ENCODE assay signal across 2 cellular contexts in the genomic region with DNA sequence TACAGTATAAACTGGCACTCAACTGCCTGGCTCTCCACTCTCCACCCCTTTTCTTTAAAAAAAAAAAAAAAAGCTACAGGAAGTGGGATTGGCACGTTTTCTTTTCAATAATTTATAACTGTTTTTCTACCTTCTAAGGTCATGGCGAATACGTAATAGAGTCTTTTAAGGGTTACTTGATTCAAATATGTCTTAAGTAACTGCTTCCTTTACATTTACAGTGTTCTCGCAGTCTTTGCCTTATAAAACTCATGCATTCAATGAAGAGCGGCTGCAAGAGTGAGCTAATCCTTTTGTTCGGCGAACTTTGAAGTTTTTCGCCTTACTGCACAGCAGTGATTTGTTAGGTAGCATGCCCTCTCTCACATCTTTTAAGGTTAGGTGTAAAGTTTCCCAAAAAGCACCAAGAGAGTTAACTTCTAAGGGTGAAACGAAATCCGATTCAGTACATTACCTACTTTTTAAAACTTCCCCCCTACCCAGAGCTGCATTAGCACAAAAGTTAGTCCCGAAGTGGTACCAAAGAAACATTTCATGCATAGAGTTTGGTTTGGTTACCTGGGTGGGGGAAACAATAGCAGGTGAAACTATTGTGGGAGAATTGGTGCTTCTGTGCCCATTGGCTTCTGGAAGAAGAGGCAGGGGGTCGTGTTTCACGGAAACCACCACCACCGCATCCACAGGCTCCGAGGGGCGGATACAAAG.
TF ChIP-seq lines count a peak whose summit lies in the region.

No MANE protein-coding gene starts in this region.

TF ChIP-seq in SK-N-SH, 30 proteins besides CTCF, POLR2A, EP300 and RAD21 (continued from another document):
- TF ChIP-seq, protein P1, sequence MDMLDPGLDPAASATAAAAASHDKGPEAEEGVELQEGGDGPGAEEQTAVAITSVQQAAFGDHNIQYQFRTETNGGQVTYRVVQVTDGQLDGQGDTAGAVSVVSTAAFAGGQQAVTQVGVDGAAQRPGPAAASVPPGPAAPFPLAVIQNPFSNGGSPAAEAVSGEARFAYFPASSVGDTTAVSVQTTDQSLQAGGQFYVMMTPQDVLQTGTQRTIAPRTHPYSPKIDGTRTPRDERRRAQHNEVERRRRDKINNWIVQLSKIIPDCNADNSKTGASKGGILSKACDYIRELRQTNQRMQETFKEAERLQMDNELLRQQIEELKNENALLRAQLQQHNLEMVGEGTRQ (IDR thresholded peaks at IDR 0.05; ENCODE audit: borderline replicate concordance, low read depth, low read length): no peak
- TF ChIP-seq, protein P2, sequence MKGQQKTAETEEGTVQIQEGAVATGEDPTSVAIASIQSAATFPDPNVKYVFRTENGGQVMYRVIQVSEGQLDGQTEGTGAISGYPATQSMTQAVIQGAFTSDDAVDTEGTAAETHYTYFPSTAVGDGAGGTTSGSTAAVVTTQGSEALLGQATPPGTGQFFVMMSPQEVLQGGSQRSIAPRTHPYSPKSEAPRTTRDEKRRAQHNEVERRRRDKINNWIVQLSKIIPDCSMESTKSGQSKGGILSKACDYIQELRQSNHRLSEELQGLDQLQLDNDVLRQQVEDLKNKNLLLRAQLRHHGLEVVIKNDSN (IDR thresholded peaks at IDR 0.05; ENCODE audit: borderline replicate concordance, low read depth): no peak
- TF ChIP-seq GABPA (IDR thresholded peaks at IDR 0.05; ENCODE audit: low read depth) (no peak), ELF1 (IDR thresholded peaks at IDR 0.05) (no peak), SIN3A (IDR thresholded peaks at IDR 0.05; ENCODE audit: borderline replicate concordance, low read depth, low read length) (no peak), FOSL2 (IDR thresholded peaks at IDR 0.05; ENCODE audit: borderline replicate concordance, low read depth) (no peak), YY1 (IDR thresholded peaks at IDR 0.05; ENCODE audit: low read depth) (no peak), RCOR1 (IDR thresholded peaks at IDR 0.05; ENCODE audit: low read length) (no peak)
- TF ChIP-seq, protein P3, sequence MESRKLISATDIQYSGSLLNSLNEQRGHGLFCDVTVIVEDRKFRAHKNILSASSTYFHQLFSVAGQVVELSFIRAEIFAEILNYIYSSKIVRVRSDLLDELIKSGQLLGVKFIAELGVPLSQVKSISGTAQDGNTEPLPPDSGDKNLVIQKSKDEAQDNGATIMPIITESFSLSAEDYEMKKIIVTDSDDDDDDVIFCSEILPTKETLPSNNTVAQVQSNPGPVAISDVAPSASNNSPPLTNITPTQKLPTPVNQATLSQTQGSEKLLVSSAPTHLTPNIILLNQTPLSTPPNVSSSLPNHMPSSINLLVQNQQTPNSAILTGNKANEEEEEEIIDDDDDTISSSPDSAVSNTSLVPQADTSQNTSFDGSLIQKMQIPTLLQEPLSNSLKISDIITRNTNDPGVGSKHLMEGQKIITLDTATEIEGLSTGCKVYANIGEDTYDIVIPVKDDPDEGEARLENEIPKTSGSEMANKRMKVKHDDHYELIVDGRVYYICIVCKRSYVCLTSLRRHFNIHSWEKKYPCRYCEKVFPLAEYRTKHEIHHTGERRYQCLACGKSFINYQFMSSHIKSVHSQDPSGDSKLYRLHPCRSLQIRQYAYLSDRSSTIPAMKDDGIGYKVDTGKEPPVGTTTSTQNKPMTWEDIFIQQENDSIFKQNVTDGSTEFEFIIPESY (IDR thresholded peaks at IDR 0.05; ENCODE audit: borderline replicate concordance, low read depth): no peak
- TF ChIP-seq, protein P4, sequence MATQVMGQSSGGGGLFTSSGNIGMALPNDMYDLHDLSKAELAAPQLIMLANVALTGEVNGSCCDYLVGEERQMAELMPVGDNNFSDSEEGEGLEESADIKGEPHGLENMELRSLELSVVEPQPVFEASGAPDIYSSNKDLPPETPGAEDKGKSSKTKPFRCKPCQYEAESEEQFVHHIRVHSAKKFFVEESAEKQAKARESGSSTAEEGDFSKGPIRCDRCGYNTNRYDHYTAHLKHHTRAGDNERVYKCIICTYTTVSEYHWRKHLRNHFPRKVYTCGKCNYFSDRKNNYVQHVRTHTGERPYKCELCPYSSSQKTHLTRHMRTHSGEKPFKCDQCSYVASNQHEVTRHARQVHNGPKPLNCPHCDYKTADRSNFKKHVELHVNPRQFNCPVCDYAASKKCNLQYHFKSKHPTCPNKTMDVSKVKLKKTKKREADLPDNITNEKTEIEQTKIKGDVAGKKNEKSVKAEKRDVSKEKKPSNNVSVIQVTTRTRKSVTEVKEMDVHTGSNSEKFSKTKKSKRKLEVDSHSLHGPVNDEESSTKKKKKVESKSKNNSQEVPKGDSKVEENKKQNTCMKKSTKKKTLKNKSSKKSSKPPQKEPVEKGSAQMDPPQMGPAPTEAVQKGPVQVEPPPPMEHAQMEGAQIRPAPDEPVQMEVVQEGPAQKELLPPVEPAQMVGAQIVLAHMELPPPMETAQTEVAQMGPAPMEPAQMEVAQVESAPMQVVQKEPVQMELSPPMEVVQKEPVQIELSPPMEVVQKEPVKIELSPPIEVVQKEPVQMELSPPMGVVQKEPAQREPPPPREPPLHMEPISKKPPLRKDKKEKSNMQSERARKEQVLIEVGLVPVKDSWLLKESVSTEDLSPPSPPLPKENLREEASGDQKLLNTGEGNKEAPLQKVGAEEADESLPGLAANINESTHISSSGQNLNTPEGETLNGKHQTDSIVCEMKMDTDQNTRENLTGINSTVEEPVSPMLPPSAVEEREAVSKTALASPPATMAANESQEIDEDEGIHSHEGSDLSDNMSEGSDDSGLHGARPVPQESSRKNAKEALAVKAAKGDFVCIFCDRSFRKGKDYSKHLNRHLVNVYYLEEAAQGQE (IDR thresholded peaks at IDR 0.05; ENCODE audit: low read depth, low read length): no peak

TF ChIP-seq in SK-N-SH treated with all-trans-retinoic acid at 6 μM for 48 hours, 23 proteins besides CTCF, POLR2A, EP300 and RAD21 (continued from another document):
- TF ChIP-seq, protein P5, sequence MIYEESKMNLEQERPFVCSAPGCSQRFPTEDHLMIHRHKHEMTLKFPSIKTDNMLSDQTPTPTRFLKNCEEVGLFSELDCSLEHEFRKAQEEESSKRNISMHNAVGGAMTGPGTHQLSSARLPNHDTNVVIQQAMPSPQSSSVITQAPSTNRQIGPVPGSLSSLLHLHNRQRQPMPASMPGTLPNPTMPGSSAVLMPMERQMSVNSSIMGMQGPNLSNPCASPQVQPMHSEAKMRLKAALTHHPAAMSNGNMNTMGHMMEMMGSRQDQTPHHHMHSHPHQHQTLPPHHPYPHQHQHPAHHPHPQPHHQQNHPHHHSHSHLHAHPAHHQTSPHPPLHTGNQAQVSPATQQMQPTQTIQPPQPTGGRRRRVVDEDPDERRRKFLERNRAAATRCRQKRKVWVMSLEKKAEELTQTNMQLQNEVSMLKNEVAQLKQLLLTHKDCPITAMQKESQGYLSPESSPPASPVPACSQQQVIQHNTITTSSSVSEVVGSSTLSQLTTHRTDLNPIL (CRISPR knock-in tag; IDR thresholded peaks at IDR 0.05; ENCODE audit: low read depth): no peak
- TF ChIP-seq, protein P6, sequence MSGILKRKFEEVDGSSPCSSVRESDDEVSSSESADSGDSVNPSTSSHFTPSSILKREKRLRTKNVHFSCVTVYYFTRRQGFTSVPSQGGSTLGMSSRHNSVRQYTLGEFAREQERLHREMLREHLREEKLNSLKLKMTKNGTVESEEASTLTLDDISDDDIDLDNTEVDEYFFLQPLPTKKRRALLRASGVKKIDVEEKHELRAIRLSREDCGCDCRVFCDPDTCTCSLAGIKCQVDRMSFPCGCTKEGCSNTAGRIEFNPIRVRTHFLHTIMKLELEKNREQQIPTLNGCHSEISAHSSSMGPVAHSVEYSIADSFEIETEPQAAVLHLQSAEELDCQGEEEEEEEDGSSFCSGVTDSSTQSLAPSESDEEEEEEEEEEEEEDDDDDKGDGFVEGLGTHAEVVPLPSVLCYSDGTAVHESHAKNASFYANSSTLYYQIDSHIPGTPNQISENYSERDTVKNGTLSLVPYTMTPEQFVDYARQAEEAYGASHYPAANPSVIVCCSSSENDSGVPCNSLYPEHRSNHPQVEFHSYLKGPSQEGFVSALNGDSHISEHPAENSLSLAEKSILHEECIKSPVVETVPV (CRISPR knock-in tag; IDR thresholded peaks at IDR 0.05): no peak
- TF ChIP-seq ZFP3 (CRISPR knock-in tag; IDR thresholded peaks at IDR 0.05) (no peak), ZC3H10 (CRISPR knock-in tag; IDR thresholded peaks at IDR 0.05) (no peak), SNAI2 (CRISPR knock-in tag; IDR thresholded peaks at IDR 0.05) (no peak), PPARA (CRISPR knock-in tag; IDR thresholded peaks at IDR 0.05; ENCODE audit: borderline replicate concordance) (no peak), TOX (CRISPR knock-in tag; IDR thresholded peaks at IDR 0.05; ENCODE audit: borderline replicate concordance) (no peak), GLIS3 (CRISPR knock-in tag; IDR thresholded peaks at IDR 0.05) (no peak), ZFP30 (CRISPR knock-in tag; IDR thresholded peaks at IDR 0.05) (no peak), ISL1 (CRISPR knock-in tag; IDR thresholded peaks at IDR 0.05) (no peak), ZNF70 (CRISPR knock-in tag; IDR thresholded peaks at IDR 0.05) (no peak)
- TF ChIP-seq, protein P7, sequence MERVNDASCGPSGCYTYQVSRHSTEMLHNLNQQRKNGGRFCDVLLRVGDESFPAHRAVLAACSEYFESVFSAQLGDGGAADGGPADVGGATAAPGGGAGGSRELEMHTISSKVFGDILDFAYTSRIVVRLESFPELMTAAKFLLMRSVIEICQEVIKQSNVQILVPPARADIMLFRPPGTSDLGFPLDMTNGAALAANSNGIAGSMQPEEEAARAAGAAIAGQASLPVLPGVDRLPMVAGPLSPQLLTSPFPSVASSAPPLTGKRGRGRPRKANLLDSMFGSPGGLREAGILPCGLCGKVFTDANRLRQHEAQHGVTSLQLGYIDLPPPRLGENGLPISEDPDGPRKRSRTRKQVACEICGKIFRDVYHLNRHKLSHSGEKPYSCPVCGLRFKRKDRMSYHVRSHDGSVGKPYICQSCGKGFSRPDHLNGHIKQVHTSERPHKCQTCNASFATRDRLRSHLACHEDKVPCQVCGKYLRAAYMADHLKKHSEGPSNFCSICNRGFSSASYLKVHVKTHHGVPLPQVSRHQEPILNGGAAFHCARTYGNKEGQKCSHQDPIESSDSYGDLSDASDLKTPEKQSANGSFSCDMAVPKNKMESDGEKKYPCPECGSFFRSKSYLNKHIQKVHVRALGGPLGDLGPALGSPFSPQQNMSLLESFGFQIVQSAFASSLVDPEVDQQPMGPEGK (CRISPR knock-in tag; IDR thresholded peaks at IDR 0.05; ENCODE audit: borderline replicate concordance): no peak
